1 cellular context compared by ENCODE assay signal in the genomic region with DNA sequence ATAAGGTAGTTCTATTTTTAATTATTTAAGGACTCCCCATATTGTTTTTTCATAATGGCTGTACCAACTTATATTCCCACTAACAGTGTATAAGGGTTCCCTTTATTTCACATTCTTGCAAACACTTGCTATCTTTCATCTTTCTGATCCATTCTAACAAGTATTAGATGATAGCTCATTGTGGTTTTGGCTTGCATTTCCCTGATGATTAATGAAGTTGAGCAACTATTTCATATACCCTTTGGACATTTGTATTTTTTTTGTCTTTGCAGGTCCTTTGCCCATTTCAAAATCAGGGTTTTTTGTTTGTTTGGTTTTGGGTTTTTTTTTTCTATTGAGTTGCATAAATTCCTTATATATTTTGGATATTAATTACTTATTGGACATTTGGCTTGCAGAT.
TF ChIP-seq lines count a peak whose summit lies in the region.

No MANE protein-coding gene starts in this region.

TF ChIP-seq in HepG2, 621 proteins besides CTCF, POLR2A, EP300 and RAD21 (continued from another document):
- TF ChIP-seq ZNF142 (CRISPR knock-in tag; IDR thresholded peaks at IDR 0.05) (no peak), SMC3 (IDR thresholded peaks at IDR 0.05; ENCODE audit: low read length) (no peak), U2AF2 (IDR thresholded peaks at IDR 0.05; ENCODE audit: low read depth, low read length) (no peak), MEIS2 (CRISPR knock-in tag; IDR thresholded peaks at IDR 0.05) (no peak)
